Comparison of ENCODE assay signal across 2 cellular contexts in genomic region chr16:50692644-50692998, GRCh38.
TF ChIP-seq lines count a peak whose summit lies in the region.

No MANE protein-coding gene starts in this region.

TF ChIP-seq in HCT116, 20 proteins besides CTCF, POLR2A, EP300 and RAD21:
- no peak for TF ChIP-seq SP1 (IDR thresholded peaks at IDR 0.05; ENCODE audit: low read depth)
- no peak for TF ChIP-seq ZBTB33 (IDR thresholded peaks at IDR 0.05; ENCODE audit: extremely low read depth, insufficient replicate concordance, low read length)
- no peak for TF ChIP-seq ELF1 (IDR thresholded peaks at IDR 0.05; ENCODE audit: borderline replicate concordance, low read depth)
- no peak for TF ChIP-seq ZNF274 (IDR thresholded peaks at IDR 0.05; ENCODE audit: low read depth, low read length)
- TF ChIP-seq SIN3A (IDR thresholded peaks at IDR 0.05; ENCODE audit: low read depth), result no peak
- no peak for TF ChIP-seq YY1 (IDR thresholded peaks at IDR 0.05; ENCODE audit: extremely low read depth, insufficient replicate concordance, low read depth, low read length)
- TF ChIP-seq SRF (IDR thresholded peaks at IDR 0.05; ENCODE audit: low read depth), result no peak
- TF ChIP-seq EZH2 (IDR thresholded peaks at IDR 0.05), result no peak
- TF ChIP-seq CEBPB (IDR thresholded peaks at IDR 0.05; ENCODE audit: low read depth), result no peak
- TF ChIP-seq JUND (IDR thresholded peaks at IDR 0.05), result no peak
- TF ChIP-seq CBX3 (IDR thresholded peaks at IDR 0.05; ENCODE audit: low read depth), result no peak
- no peak for TF ChIP-seq MAX (IDR thresholded peaks at IDR 0.05)
- no peak for TF ChIP-seq ZFX (IDR thresholded peaks at IDR 0.05)
- no peak for TF ChIP-seq FOSL1 (IDR thresholded peaks at IDR 0.05; ENCODE audit: low read depth)

TF ChIP-seq in K562, 482 proteins besides CTCF, POLR2A, EP300 and RAD21:
- no peak for TF ChIP-seq ZNF280B (CRISPR knock-in tag; IDR thresholded peaks at IDR 0.05)
- TF ChIP-seq NR4A1 (CRISPR knock-in tag; IDR thresholded peaks at IDR 0.05), result no peak
- TF ChIP-seq NR4A1 (tag; IDR thresholded peaks at IDR 0.05), result no peak
- TF ChIP-seq TEAD4 (IDR thresholded peaks at IDR 0.05; ENCODE audit: low read length), result no peak
- TF ChIP-seq TEAD4 (CRISPR knock-in tag; IDR thresholded peaks at IDR 0.05; ENCODE audit: borderline replicate concordance), result no peak
- no peak for TF ChIP-seq BRD4 (IDR thresholded peaks at IDR 0.05)
- no peak for TF ChIP-seq PHF8 (IDR thresholded peaks at IDR 0.05; ENCODE audit: borderline replicate concordance, low read length)
- TF ChIP-seq ZBTB49 (CRISPR knock-in tag; IDR thresholded peaks at IDR 0.05; ENCODE audit: borderline replicate concordance), result no peak
- TF ChIP-seq TAF7 (tag; IDR thresholded peaks at IDR 0.05), result no peak
- no peak for TF ChIP-seq HOMEZ (CRISPR knock-in tag; IDR thresholded peaks at IDR 0.05)
- TF ChIP-seq ZNF407 (IDR thresholded peaks at IDR 0.05; ENCODE audit: low read depth), result no peak
- TF ChIP-seq ZNF239 (CRISPR knock-in tag; IDR thresholded peaks at IDR 0.05), result no peak
- no peak for TF ChIP-seq SREBF1 (IDR thresholded peaks at IDR 0.05; ENCODE audit: borderline replicate concordance, low read depth, low read length)
- no peak for TF ChIP-seq MLX (CRISPR knock-in tag; conservative IDR thresholded peaks at IDR 0.05)
- no peak for TF ChIP-seq ZC3H8 (IDR thresholded peaks at IDR 0.05)
TF ChIP-seq in K562: peak in this region for 0.
